Comparison of ENCODE assay signal across 1 cellular context in the genomic region with DNA sequence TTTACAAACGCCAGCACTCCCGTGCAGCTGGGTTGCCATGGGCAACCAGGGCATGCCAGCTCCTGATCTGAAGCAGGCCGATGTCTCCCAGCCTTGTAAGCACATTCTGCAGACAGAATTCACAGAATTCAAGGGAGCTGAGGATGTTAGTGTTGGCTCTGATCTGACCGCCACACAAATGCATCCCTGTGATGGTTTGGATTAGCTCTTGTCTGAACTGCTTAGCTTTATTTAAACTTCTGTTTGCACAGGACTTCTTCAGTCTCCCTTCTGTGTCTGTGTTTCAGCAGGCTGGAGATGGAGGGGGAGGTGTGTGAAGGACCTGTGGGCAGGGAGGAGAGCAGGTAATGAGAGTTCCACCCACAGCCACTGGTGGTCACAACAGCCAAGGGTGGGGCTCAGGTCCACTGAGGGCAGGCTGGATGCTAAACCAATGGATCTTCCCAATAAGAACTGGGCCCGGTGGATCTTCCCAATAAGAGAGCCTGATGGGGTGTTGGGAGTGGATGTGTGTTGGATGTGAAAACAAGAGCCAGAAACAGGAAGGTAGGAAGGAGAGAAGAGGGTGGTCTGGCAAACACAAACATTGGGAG.
TF ChIP-seq lines count a peak whose summit lies in the region.

No MANE protein-coding gene starts in this region.

TF ChIP-seq in SK-N-SH treated with all-trans-retinoic acid at 6 μM for 48 hours, 23 proteins besides CTCF, POLR2A, EP300 and RAD21 (continued from another document):
- no peak for TF ChIP-seq TSHZ2 (CRISPR knock-in tag; IDR thresholded peaks at IDR 0.05)
- no peak for TF ChIP-seq PPARA (CRISPR knock-in tag; IDR thresholded peaks at IDR 0.05; ENCODE audit: borderline replicate concordance)
- TF ChIP-seq GLIS3 (CRISPR knock-in tag; IDR thresholded peaks at IDR 0.05) = no peak
- TF ChIP-seq ISL1 (CRISPR knock-in tag; IDR thresholded peaks at IDR 0.05) = 0 out of 2 replicates have a peak, but pooled peaks have one; percentile 9
